In the genomic region with DNA sequence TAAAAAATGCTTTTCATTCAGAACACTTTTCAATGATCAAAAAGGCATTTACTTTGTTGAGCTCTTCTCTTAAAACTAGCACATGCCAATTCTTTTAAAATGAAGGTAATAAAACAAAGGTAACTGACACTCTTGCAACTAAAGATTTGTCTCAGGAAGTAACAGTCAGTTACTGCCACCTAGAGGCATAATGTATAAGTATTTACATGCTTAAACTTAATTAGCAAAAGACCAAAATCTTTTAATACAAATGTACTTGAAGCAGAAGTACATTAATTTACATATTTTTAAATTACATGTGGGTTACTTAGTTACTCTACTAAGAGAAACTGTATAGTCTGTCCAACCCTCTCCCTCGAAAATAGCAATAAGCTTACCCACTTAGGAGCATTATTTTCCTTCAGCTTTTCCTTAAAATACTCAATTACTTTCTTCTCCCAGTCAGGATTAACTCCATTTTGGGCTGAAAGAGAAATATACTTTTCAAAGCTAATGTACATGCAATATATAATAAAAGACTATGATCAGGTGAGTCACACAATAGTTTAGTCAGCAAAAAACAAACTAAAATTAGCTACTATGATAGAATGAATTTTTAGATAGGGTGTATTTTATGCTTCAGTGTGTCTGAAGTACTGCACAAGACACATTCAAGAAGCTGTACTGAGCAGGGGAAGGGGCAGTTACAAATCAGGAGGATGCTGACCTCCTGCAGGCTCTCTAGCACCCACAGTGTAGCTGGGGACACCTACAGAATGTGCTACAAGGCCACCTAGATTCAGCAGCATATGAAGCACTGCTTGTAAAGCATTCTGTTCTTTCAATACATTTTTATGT, we compare ENCODE assay signal across 9 cellular contexts. TPM values are rescaled to one million over a fixed set of nuclear protein-coding genes. Genes with fewer than 3 reads are reported as not detected.
DNase-seq lines count a peak whose midpoint lies in the region; ATAC-seq, FAIRE-seq and TF ChIP-seq lines count a peak whose summit lies in the region.
"Had no signal": no experiment of that assay in that cellular context is flagged by ENCODE, and none has a peak within 500 bp of the region (broad histone marks: within the 10 kb centered on the region; RNA-seq: fewer than 3 reads in every experiment).

No MANE protein-coding gene starts in this region.

- ATAC-seq in heart left ventricle, result peak in 1 of 4 donors; percentile 45
- no peak for ATAC-seq in Right ventricle myocardium superior (ENCODE audit: poor library complexity)
- ATAC-seq in GM12878, result peak; percentile 60
- peak; percentile 76 for ATAC-seq in left lung
- ATAC-seq in HG03097 (IDR thresholded peaks at IDR 0.05; ENCODE audit: low FRiP score, unreplicated experiment), result no peak
- no peak for ATAC-seq in HG03439 (IDR thresholded peaks at IDR 0.05; ENCODE audit: unreplicated experiment)

- H3K4me3 ChIP-seq in heart left ventricle (no peak overlapping the region), GM12878 (no peak overlapping the region), left lung (no peak overlapping the region)
- H3K4me3 ChIP-seq: HAP-1 had no signal

- CTCF ChIA-PET in GM12878 (lab: Yijun Ruan, JAX), result interaction anchor here (0.5 to 9.7 kb wide), 55 partner anchors 8 to 656 kb away, joined by 3 to 276 read pairs (median 6); a partner anchor contains a TSS

- H3K4me1 ChIP-seq in heart left ventricle (peaks cover 0 to 9% (median 0%) of the 10 kb centered on the region in 12 donors), GM12878 (ENCODE audit: control insufficient read depth, insufficient read depth, low read length) (peaks cover 8% of the 10 kb centered on the region), left lung (peaks cover 0 to 30% of the 10 kb centered on the region in 2 donors)

- in situ Hi-C loops in GM12878 (cut with MboI), result loop anchor here (5.0 kb wide), 2 partner anchors 112 to 167 kb away; no protein-coding TSS in a partner anchor

- H4K20me1 ChIP-seq in GM12878 (ENCODE audit: control insufficient read depth, insufficient read depth), result no peaks in the 10 kb centered on the region

- no peak overlapping the region for H3K27ac ChIP-seq in heart left ventricle
- no peak overlapping the region for H3K27ac ChIP-seq in GM12878 (ENCODE audit: control insufficient read depth, insufficient read depth)
- H3K27ac ChIP-seq in left lung, result no peak overlapping the region

- H3K4me2 ChIP-seq in GM12878 (ENCODE audit: control insufficient read depth, insufficient read depth), result no peak overlapping the region

- no peak overlapping the region for H2AFZ ChIP-seq in GM12878 (ENCODE audit: control insufficient read depth, low read depth, low read length)

- TF ChIP-seq EP300 in GM12878 (IDR thresholded peaks at IDR 0.05; ENCODE audit: borderline replicate concordance in 1 of 2, control insufficient read depth in 1 of 2, low read depth in 2 of 2, low read length in 2 of 2), result no peak

- H3K36me3 ChIP-seq in heart left ventricle (peaks cover 0 to 42% (median 34%) of the 10 kb centered on the region in 9 donors), GM12878 (ENCODE audit: control insufficient read depth in 2 of 2, insufficient read depth in 2 of 2, low read length in 1 of 2) (peaks cover 0 to 14% of the 10 kb centered on the region in 2 experiments; a peak in 2 of 4 replicates), left lung (peaks cover 0 to 35% of the 10 kb centered on the region in 2 donors)

- DNase-seq in heart left ventricle (no peak), Right ventricle myocardium superior (no peak), NAMALWA (ENCODE audit: low spot score) (peak; percentile 75), GM12878 (ENCODE audit: low read depth, low spot score) (no peak), left lung (no peak)
- DNase-seq in activated CD4-positive, alpha-beta T cell treated with anti-CD3 and anti-CD28 coated beads for 1 hour, result no peak

- H3K79me2 ChIP-seq in GM12878 (ENCODE audit: control insufficient read depth, insufficient read depth, low read length), result peaks cover 44% of the 10 kb centered on the region

- SMC1A ChIA-PET in GM12878 (lab: Charles Lee; ENCODE audit: uncharacterized antibody, unreplicated experiment), result interaction anchor here (0.7 to 9.3 kb wide), 50 partner anchors 8 to 653 kb away, joined by 3 to 211 read pairs (median 5); a partner anchor contains a TSS

- peak; percentile 55 to 75 (median 66) for TF ChIP-seq CTCF in heart left ventricle (IDR thresholded peaks at IDR 0.05)
- TF ChIP-seq CTCF in GM12878 (IDR thresholded peaks at IDR 0.05 in 2 of 3, conservative IDR thresholded peaks at IDR 0.05 in 1 of 3; ENCODE audit: control insufficient read depth in 2 of 3, extremely low read depth in 1 of 3, insufficient read depth in 1 of 3, low read depth in 3 of 3, low read length in 3 of 3), result peak; percentile 36 to 70 (median 57); a peak in 5 of 6 replicates
- TF ChIP-seq CTCF in left lung (IDR thresholded peaks at IDR 0.05), result peak in 1 of 2 donors; percentile 53

- peak; percentile 70 for TF ChIP-seq RAD21 in GM12878 (IDR thresholded peaks at IDR 0.05; ENCODE audit: insufficient read depth, low read depth, low read length)

- no peaks in the 10 kb centered on the region for H3K27me3 ChIP-seq in heart left ventricle
- no peaks in the 10 kb centered on the region for H3K27me3 ChIP-seq in GM12878 (replicated peaks in 1 of 2; ENCODE audit: control insufficient read depth in 2 of 2, insufficient read depth in 2 of 2, low read length in 1 of 2)
- H3K27me3 ChIP-seq in left lung, result no peaks in the 10 kb centered on the region

- 74 to 89% (median 86%) methylated on average over 1 of the region's 1 CpG for WGBS in heart left ventricle, 4 donors
- WGBS in GM12878 (ENCODE audit: insufficient coverage, insufficient replicate concordance, low lambda C conversion rate, missing lambda C conversion rate), result 0% methylated on average over 1 of the region's 1 CpG

- no peak overlapping the region for H3K9ac ChIP-seq in GM12878 (ENCODE audit: control insufficient read depth, insufficient read depth, low read length)

- RAD21 ChIA-PET in GM12878 (lab: Charles Lee; ENCODE audit: unreplicated experiment), result interaction anchor here (0.6 to 6.1 kb wide), 30 partner anchors 8 to 340 kb away, joined by 3 to 144 read pairs (median 4); a partner anchor contains a TSS

- FAIRE-seq in GM12878 (lab: Jason Lieb, UNC), result peak; percentile 7

- H3K9me3 ChIP-seq in heart left ventricle, result peaks cover 0 to 10% (median 0%) of the 10 kb centered on the region in 12 donors
- H3K9me3 ChIP-seq in GM12878 (replicated peaks; ENCODE audit: control insufficient read depth, insufficient read depth, low read length), result peaks cover 6% of the 10 kb centered on the region; the same call in 2 of the 3 replicates
- H3K9me3 ChIP-seq in left lung, result peaks cover 0 to 6% of the 10 kb centered on the region in 2 donors

- TF ChIP-seq POLR2A in heart left ventricle (IDR thresholded peaks at IDR 0.05), result no peak
- no peak for TF ChIP-seq POLR2A in GM12878 (IDR thresholded peaks at IDR 0.05; ENCODE audit: low read depth, low read length)

- intact Hi-C loops in heart left ventricle (cut with DNase I), result loop anchor here (1.0 to 10.0 kb wide), 14 partner anchors 102 to 265 kb away; a partner anchor contains a TSS
- intact Hi-C loops in Right ventricle myocardium superior (cut with DNase I), result loop anchor here (5.0 to 10.0 kb wide), 2 partner anchors 105 to 172 kb away; no protein-coding TSS in a partner anchor
- intact Hi-C loops in GM12878 (cut with micrococcal nuclease; ENCODE audit: unreplicated experiment), result loop anchor here (1.0 kb wide), 2 partner anchors 109 to 173 kb away; no protein-coding TSS in a partner anchor
- intact Hi-C loops in left lung (cut with DNase I), result loop anchor here in 1 of 2 donors (10.0 kb wide), 1 partner anchor 115 kb away; no protein-coding TSS in a partner anchor

- POLR2A ChIA-PET in GM12878 (lab: Charles Lee), result interaction anchor here (1.3 to 1.5 kb wide), 3 partner anchors 109 to 172 kb away, joined by 3 to 6 read pairs (median 5); a partner anchor contains a TSS

- BruUV-seq in GM12878 (replicated peaks; lab: Mats Ljungman, UMichigan), result no TSS peak

RNA-seq across cellular contexts. Expression of a gene that starts 13.0 kb away (rescaled TPM):
- 10 to 100 TPM; 22.0 to 39.4 (median 29.7) TPM for total RNA-seq in heart left ventricle
- 10 to 100 TPM in 1 of 2 donors, 1 to 10 TPM in 1; 8.7 to 34.5 TPM for polyA plus RNA-seq in heart left ventricle
- 26.5 TPM for total RNA-seq in Right ventricle myocardium superior
- 56.2 and 57.5 TPM in 2 replicates for total RNA-seq in GM12878 (2013; cell fraction: nucleolus; rRNA removed)
- total RNA-seq in GM12878 (2014; rRNA removed), result 70.5 and 77.2 TPM in 2 replicates
- 71.7 and 72.5 TPM in 2 replicates for total RNA-seq in GM12878 (2014; rRNA removed; fragmentation: Illumina TruSeq; extraction: Trizol)
- 80.1 and 80.2 TPM in 2 replicates for total RNA-seq in GM12878 (2021)
- 29.7 TPM for polyA plus RNA-seq in GM12878 (2011; ENCODE audit: low read depth)
- 93.1 and 106 TPM in 2 replicates for polyA plus RNA-seq in GM12878 (2011; rRNA removed)
- 68.6 and 69.1 TPM in 2 replicates for polyA plus RNA-seq in GM12878 (2011; cell fraction: cytosol; rRNA removed)
- polyA plus RNA-seq in GM12878 (2011; cell fraction: nucleus; rRNA removed), result 46.4 and 48.7 TPM in 2 replicates
- 31.3 and 32.9 TPM in 2 replicates for polyA plus RNA-seq in GM12878 (2012)
- polyA plus RNA-seq in GM12878 (2014; fragmentation: Illumina TruSeq; extraction: Trizol), result 86.8 and 108 TPM in 2 replicates
- 10 to 100 TPM; 22.1 to 29.4 TPM for polyA plus RNA-seq in GM12878 (2014; fragmentation: Nextera tagmentation; extraction: Ambion mirVana)
- 67.1 and 74.2 TPM in 2 replicates for polyA plus RNA-seq in GM12878 (2014; rRNA removed)
- 10 to 100 TPM in 1 of 2 experiments, 1 to 10 TPM in 1; 7.6 to 80.8 TPM for polyA plus RNA-seq in GM12878 (2016; fragmentation: Nextera tagmentation; extraction: Ambion mirVana)
- polyA minus RNA-seq in GM12878 (2011; rRNA and poly(A)+ RNA removed), result 78.1 and 111 TPM in 2 replicates
- polyA minus RNA-seq in GM12878 (2011; cell fraction: cytosol; rRNA and poly(A)+ RNA removed), result 24.5 and 41.3 TPM in 2 replicates
- 24.3 and 38.9 TPM in 2 replicates for polyA minus RNA-seq in GM12878 (2011; cell fraction: nucleus; rRNA and poly(A)+ RNA removed)
- 10 to 100 TPM; 40.6 to 65.8 TPM for total RNA-seq in left lung

RNA-seq across cellular contexts. Expression of a gene that starts 32.9 kb away (rescaled TPM):
- total RNA-seq in heart left ventricle, result 10 to 100 TPM; 10.9 to 42.0 (median 28.0) TPM
- polyA plus RNA-seq in heart left ventricle, result 10 to 100 TPM in 1 of 2 donors, 1 to 10 TPM in 1; 4.3 to 13.8 TPM
- total RNA-seq in Right ventricle myocardium superior, result 30.6 TPM
- 61.1 and 62.2 TPM in 2 replicates for total RNA-seq in GM12878 (2013; cell fraction: nucleolus; rRNA removed)
- 21.6 and 30.3 TPM in 2 replicates for total RNA-seq in GM12878 (2014; rRNA removed)
- 26.8 and 30.7 TPM in 2 replicates for total RNA-seq in GM12878 (2014; rRNA removed; fragmentation: Illumina TruSeq; extraction: Trizol)
- 71.9 and 82.5 TPM in 2 replicates for total RNA-seq in GM12878 (2021)
- 18.5 TPM for polyA plus RNA-seq in GM12878 (2011; ENCODE audit: low read depth)
- polyA plus RNA-seq in GM12878 (2011; rRNA removed), result 29.9 and 38.3 TPM in 2 replicates
- polyA plus RNA-seq in GM12878 (2011; cell fraction: cytosol; rRNA removed), result 32.3 and 34.9 TPM in 2 replicates
- polyA plus RNA-seq in GM12878 (2011; cell fraction: nucleus; rRNA removed), result 32.4 and 38.1 TPM in 2 replicates
- 21.4 and 27.7 TPM in 2 replicates for polyA plus RNA-seq in GM12878 (2012)
- polyA plus RNA-seq in GM12878 (2014; fragmentation: Illumina TruSeq; extraction: Trizol), result 68.0 and 68.4 TPM in 2 replicates
- 10 to 100 TPM; 15.1 to 20.8 TPM for polyA plus RNA-seq in GM12878 (2014; fragmentation: Nextera tagmentation; extraction: Ambion mirVana)
- polyA plus RNA-seq in GM12878 (2014; rRNA removed), result 33.6 and 39.0 TPM in 2 replicates
- 10 to 100 TPM; 72.2 to 79.2 TPM for polyA plus RNA-seq in GM12878 (2016; fragmentation: Nextera tagmentation; extraction: Ambion mirVana)
- polyA minus RNA-seq in GM12878 (2011; rRNA and poly(A)+ RNA removed), result 78.5 and 98.5 TPM in 2 replicates
- polyA minus RNA-seq in GM12878 (2011; cell fraction: cytosol; rRNA and poly(A)+ RNA removed), result 19.8 and 27.0 TPM in 2 replicates
- polyA minus RNA-seq in GM12878 (2011; cell fraction: nucleus; rRNA and poly(A)+ RNA removed), result 14.6 and 26.2 TPM in 2 replicates
- 10 to 100 TPM; 61.4 to 63.4 TPM for total RNA-seq in left lung

Comparison
In these comparisons a context has a peak if more than half of its experiments do, and no peak if none do; other contexts are left out.
1. ATAC-seq: peak in GM12878 (single experiment) and left lung (single experiment); none in Right ventricle myocardium superior (single experiment), HG03097 (single experiment) and HG03439 (single experiment).